ENCODE assay signal across 11 cellular contexts in the genomic region with DNA sequence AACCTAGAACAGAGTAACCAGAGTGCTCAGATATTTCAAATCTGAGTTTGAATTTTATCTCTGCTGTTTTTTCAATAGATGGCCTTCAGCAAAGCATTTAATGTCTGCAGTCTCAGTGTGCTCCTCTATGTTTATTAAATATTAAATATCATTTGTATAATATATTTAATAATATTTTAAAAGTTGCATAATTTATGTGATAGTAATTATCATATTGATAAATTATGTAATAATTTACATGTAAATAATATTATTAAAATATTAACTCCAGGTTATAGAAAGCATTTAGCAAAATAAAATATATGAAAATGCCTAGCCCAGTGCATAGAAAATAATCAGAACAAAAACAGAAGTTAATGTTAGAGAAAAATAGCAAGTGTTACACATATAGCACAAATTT.
"Had no signal": no experiment of that assay in that cellular context is flagged by ENCODE, and none has a peak within 500 bp of the region (broad histone marks: within the 10 kb centered on the region; RNA-seq: fewer than 3 reads in every experiment).

No MANE protein-coding gene starts in this region.

- H3K9ac ChIP-seq: GM23248 had no signal

- ATAC-seq: HCT116, HepG2, K562 had no signal

- H3K27ac Mint-ChIP-seq: HFFc6 had no signal

- FAIRE-seq: HepG2, K562 had no signal

- DNase-seq: GM23248, GOT3, H7, HFFc6, IMR-90, KG1 had no signal

- H3K4me1 ChIP-seq: HAP-1 had no signal

- H3K27ac ChIP-seq: GM23248, HL-60 had no signal

- H3K36me3 ChIP-seq: HAP-1 had no signal

- H3K9me3 ChIP-seq: HAP-1 had no signal

- H3K4me3 Mint-ChIP-seq: HFFc6 had no signal

- H2AFZ ChIP-seq: GM23248 had no signal

- H3K4me3 ChIP-seq: GM23248, HAP-1, K562 had no signal
